Comparison of ENCODE assay signal across 1 cellular context in genomic region chr1:84573481-84573966, GRCh38.
A peak's percentile ranks its signal among the peaks of the same experiment; 100 is the strongest.
TF ChIP-seq lines count a peak whose summit lies in the region.

No MANE protein-coding gene starts in this region.

TF ChIP-seq in K562, 482 proteins besides CTCF, POLR2A, EP300 and RAD21 (continued from another document and continues in another):
- TF ChIP-seq, protein P1, sequence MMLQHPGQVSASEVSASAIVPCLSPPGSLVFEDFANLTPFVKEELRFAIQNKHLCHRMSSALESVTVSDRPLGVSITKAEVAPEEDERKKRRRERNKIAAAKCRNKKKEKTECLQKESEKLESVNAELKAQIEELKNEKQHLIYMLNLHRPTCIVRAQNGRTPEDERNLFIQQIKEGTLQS (IDR thresholded peaks at IDR 0.05), result no peak
- TF ChIP-seq, protein P1 (CRISPR knock-in tag; conservative IDR thresholded peaks at IDR 0.05), result no peak
- TF ChIP-seq ZKSCAN1 (IDR thresholded peaks at IDR 0.05; ENCODE audit: low read depth, low read length) (no peak), MTF1 (CRISPR knock-in tag; IDR thresholded peaks at IDR 0.05; ENCODE audit: borderline replicate concordance) (no peak), CHD4 (IDR thresholded peaks at IDR 0.05; ENCODE audit: insufficient read depth, insufficient replicate concordance, low read depth, low read length, poor library complexity, severe bottlenecking) (no peak), SLC30A9 (CRISPR knock-in tag; IDR thresholded peaks at IDR 0.05) (no peak), ELF1 (tag; IDR thresholded peaks at IDR 0.05) (no peak), POLR2B (IDR thresholded peaks at IDR 0.05; ENCODE audit: low read depth, partially characterized antibody) (no peak), FOXJ3 (CRISPR knock-in tag; IDR thresholded peaks at IDR 0.05) (no peak), CCNT2 (IDR thresholded peaks at IDR 0.05; ENCODE audit: borderline replicate concordance, extremely low read depth, insufficient read length, low read depth, low read length) (no peak), MBD1 (CRISPR knock-in tag; IDR thresholded peaks at IDR 0.05) (0 out of 2 replicates have a peak, but pooled peaks have one; percentile 19), ZNF644 (tag; IDR thresholded peaks at IDR 0.05; ENCODE audit: low read depth) (no peak), HDGF (IDR thresholded peaks at IDR 0.05) (0 out of 2 replicates have a peak, but pooled peaks have one; percentile 66), KAT2B (IDR thresholded peaks at IDR 0.05; ENCODE audit: low read depth, low read length) (no peak), POLR2H (tag; IDR thresholded peaks at IDR 0.05; ENCODE audit: low read depth) (peak; percentile 76), MTA1 (IDR thresholded peaks at IDR 0.05; ENCODE audit: borderline replicate concordance) (no peak), HBP1 (CRISPR knock-in tag; IDR thresholded peaks at IDR 0.05) (no peak), ZNF79 (CRISPR knock-in tag; IDR thresholded peaks at IDR 0.05; ENCODE audit: low read depth) (no peak), ZNF398 (CRISPR knock-in tag; IDR thresholded peaks at IDR 0.05) (no peak), RBFOX2 (IDR thresholded peaks at IDR 0.05; ENCODE audit: low read depth, low read length) (no peak), ZNF76 (CRISPR knock-in tag; IDR thresholded peaks at IDR 0.05; ENCODE audit: borderline replicate concordance) (no peak), MYNN (IDR thresholded peaks at IDR 0.05) (no peak), MYNN (CRISPR knock-in tag; IDR thresholded peaks at IDR 0.05) (no peak), GABPB2 (CRISPR knock-in tag; conservative IDR thresholded peaks at IDR 0.05) (no peak), ZNF140 (CRISPR knock-in tag; IDR thresholded peaks at IDR 0.05) (no peak), GTF2E2 (tag; IDR thresholded peaks at IDR 0.05) (peak; percentile 32; the same call in 1 of the 2 replicates), ID3 (CRISPR knock-in tag; IDR thresholded peaks at IDR 0.05) (no peak), ID3 (tag; IDR thresholded peaks at IDR 0.05) (no peak), BHLHE40 (IDR thresholded peaks at IDR 0.05; ENCODE audit: low read length) (0 out of 2 replicates have a peak, but pooled peaks have one; percentile 4), SRF (CRISPR knock-in tag; IDR thresholded peaks at IDR 0.05) (0 out of 4 replicates have a peak, but pooled peaks of 1 of the 2 experiments have one; percentile 4), MIER1 (IDR thresholded peaks at IDR 0.05; ENCODE audit: low read depth) (no peak), RBBP5 (IDR thresholded peaks at IDR 0.05; ENCODE audit: borderline replicate concordance, insufficient read depth, low read length, poor library complexity, severe bottlenecking) (no peak), E2F1 (CRISPR knock-in tag; IDR thresholded peaks at IDR 0.05) (no peak), ZEB2 (IDR thresholded peaks at IDR 0.05) (no peak)
- TF ChIP-seq, protein P2, sequence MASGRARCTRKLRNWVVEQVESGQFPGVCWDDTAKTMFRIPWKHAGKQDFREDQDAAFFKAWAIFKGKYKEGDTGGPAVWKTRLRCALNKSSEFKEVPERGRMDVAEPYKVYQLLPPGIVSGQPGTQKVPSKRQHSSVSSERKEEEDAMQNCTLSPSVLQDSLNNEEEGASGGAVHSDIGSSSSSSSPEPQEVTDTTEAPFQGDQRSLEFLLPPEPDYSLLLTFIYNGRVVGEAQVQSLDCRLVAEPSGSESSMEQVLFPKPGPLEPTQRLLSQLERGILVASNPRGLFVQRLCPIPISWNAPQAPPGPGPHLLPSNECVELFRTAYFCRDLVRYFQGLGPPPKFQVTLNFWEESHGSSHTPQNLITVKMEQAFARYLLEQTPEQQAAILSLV (tag; IDR thresholded peaks at IDR 0.05), result no peak
- TF ChIP-seq, protein P3, sequence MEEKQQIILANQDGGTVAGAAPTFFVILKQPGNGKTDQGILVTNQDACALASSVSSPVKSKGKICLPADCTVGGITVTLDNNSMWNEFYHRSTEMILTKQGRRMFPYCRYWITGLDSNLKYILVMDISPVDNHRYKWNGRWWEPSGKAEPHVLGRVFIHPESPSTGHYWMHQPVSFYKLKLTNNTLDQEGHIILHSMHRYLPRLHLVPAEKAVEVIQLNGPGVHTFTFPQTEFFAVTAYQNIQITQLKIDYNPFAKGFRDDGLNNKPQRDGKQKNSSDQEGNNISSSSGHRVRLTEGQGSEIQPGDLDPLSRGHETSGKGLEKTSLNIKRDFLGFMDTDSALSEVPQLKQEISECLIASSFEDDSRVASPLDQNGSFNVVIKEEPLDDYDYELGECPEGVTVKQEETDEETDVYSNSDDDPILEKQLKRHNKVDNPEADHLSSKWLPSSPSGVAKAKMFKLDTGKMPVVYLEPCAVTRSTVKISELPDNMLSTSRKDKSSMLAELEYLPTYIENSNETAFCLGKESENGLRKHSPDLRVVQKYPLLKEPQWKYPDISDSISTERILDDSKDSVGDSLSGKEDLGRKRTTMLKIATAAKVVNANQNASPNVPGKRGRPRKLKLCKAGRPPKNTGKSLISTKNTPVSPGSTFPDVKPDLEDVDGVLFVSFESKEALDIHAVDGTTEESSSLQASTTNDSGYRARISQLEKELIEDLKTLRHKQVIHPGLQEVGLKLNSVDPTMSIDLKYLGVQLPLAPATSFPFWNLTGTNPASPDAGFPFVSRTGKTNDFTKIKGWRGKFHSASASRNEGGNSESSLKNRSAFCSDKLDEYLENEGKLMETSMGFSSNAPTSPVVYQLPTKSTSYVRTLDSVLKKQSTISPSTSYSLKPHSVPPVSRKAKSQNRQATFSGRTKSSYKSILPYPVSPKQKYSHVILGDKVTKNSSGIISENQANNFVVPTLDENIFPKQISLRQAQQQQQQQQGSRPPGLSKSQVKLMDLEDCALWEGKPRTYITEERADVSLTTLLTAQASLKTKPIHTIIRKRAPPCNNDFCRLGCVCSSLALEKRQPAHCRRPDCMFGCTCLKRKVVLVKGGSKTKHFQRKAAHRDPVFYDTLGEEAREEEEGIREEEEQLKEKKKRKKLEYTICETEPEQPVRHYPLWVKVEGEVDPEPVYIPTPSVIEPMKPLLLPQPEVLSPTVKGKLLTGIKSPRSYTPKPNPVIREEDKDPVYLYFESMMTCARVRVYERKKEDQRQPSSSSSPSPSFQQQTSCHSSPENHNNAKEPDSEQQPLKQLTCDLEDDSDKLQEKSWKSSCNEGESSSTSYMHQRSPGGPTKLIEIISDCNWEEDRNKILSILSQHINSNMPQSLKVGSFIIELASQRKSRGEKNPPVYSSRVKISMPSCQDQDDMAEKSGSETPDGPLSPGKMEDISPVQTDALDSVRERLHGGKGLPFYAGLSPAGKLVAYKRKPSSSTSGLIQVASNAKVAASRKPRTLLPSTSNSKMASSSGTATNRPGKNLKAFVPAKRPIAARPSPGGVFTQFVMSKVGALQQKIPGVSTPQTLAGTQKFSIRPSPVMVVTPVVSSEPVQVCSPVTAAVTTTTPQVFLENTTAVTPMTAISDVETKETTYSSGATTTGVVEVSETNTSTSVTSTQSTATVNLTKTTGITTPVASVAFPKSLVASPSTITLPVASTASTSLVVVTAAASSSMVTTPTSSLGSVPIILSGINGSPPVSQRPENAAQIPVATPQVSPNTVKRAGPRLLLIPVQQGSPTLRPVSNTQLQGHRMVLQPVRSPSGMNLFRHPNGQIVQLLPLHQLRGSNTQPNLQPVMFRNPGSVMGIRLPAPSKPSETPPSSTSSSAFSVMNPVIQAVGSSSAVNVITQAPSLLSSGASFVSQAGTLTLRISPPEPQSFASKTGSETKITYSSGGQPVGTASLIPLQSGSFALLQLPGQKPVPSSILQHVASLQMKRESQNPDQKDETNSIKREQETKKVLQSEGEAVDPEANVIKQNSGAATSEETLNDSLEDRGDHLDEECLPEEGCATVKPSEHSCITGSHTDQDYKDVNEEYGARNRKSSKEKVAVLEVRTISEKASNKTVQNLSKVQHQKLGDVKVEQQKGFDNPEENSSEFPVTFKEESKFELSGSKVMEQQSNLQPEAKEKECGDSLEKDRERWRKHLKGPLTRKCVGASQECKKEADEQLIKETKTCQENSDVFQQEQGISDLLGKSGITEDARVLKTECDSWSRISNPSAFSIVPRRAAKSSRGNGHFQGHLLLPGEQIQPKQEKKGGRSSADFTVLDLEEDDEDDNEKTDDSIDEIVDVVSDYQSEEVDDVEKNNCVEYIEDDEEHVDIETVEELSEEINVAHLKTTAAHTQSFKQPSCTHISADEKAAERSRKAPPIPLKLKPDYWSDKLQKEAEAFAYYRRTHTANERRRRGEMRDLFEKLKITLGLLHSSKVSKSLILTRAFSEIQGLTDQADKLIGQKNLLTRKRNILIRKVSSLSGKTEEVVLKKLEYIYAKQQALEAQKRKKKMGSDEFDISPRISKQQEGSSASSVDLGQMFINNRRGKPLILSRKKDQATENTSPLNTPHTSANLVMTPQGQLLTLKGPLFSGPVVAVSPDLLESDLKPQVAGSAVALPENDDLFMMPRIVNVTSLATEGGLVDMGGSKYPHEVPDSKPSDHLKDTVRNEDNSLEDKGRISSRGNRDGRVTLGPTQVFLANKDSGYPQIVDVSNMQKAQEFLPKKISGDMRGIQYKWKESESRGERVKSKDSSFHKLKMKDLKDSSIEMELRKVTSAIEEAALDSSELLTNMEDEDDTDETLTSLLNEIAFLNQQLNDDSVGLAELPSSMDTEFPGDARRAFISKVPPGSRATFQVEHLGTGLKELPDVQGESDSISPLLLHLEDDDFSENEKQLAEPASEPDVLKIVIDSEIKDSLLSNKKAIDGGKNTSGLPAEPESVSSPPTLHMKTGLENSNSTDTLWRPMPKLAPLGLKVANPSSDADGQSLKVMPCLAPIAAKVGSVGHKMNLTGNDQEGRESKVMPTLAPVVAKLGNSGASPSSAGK (IDR thresholded peaks at IDR 0.05), result no peak
